In the genomic region with DNA sequence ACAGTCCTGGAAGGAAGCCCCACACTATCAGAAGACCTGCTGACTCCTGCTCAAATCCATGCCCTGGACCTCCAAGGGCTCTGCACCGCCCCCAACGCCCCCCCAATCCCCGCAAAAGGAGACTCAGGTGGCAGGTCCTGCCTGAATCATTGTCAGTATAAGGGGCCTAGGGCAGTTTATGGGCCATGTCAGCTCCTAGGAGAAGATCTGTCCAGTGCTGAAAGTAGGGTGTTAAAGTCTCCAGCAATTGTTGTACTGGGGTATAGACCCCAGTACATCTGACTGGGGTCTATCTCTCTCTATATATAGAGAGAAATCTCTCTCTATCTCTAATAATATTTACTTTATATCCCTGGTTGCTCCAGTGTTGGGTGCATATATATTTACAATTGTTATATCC, we compare ENCODE assay signal across 1 cellular context.
TF ChIP-seq lines count a peak whose summit lies in the region.

No MANE protein-coding gene starts in this region.

TF ChIP-seq in GM23338, 12 proteins besides CTCF, POLR2A, EP300 and RAD21 (continued from another document):
- TF ChIP-seq ZNF462 (CRISPR knock-in tag; IDR thresholded peaks at IDR 0.05) (no peak), POLR2AphosphoS5 (IDR thresholded peaks at IDR 0.05; ENCODE audit: low read depth) (no peak), STAT1 (IDR thresholded peaks at IDR 0.05; ENCODE audit: unreplicated experiment) (no peak)
